ENCODE assay signal across 1 cellular context in the genomic region with DNA sequence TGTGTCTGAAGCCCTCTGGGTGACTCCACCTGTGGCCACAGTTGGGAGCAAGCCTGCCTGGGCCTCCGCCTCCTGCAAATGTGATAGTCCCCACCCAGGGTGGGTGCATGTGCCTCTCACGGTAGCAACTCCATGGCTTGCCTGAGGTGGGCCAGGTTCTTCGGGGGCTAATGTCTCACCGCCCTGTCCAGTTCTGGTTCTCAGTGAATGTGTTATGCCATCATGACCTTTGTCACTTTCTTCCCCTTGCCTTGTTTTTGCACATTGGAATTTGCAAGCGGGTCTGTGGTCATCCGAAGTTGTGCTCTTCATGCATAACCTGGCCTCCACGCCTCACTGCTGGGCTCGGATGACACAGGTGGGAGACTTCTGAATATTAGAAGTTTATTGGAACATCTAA.
TF ChIP-seq lines count a peak whose summit lies in the region.

No MANE protein-coding gene starts in this region.

TF ChIP-seq in WTC11, 78 proteins besides CTCF, POLR2A, EP300 and RAD21 (continued from another document):
- TF ChIP-seq, protein P1, sequence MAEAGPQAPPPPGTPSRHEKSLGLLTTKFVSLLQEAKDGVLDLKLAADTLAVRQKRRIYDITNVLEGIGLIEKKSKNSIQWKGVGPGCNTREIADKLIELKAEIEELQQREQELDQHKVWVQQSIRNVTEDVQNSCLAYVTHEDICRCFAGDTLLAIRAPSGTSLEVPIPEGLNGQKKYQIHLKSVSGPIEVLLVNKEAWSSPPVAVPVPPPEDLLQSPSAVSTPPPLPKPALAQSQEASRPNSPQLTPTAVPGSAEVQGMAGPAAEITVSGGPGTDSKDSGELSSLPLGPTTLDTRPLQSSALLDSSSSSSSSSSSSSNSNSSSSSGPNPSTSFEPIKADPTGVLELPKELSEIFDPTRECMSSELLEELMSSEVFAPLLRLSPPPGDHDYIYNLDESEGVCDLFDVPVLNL (CRISPR knock-in tag; IDR thresholded peaks at IDR 0.05; ENCODE audit: borderline replicate concordance, low read depth) = no peak
- TF ChIP-seq, protein P2, sequence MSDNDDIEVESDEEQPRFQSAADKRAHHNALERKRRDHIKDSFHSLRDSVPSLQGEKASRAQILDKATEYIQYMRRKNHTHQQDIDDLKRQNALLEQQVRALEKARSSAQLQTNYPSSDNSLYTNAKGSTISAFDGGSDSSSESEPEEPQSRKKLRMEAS (CRISPR knock-in tag; IDR thresholded peaks at IDR 0.05) = no peak
- TF ChIP-seq GABPB1 (CRISPR knock-in tag; IDR thresholded peaks at IDR 0.05) (no peak), FOXK1 (CRISPR knock-in tag; IDR thresholded peaks at IDR 0.05) (no peak)
